29 cellular contexts compared by ENCODE assay signal in the genomic region with DNA sequence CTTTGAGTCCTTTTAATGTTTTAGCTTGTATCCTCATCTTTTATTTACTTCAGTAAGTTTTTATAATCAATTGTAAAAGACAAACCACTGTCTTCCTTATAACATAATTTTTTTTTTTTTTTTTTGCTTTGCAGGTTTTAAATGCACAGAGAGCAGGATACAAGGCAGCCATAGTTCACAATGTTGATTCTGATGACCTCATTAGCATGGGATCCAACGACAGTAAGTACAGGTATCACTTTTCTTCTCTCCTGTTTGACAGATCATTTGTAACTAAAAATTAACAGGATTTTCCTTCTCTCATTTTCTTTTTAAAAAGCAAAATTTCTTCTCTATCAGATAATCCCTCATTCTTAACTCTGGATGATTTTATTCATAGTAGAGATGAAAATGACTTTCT.
"Had no signal": no experiment of that assay in that cellular context is flagged by ENCODE, and none has a peak within 500 bp of the region (broad histone marks: within the 10 kb centered on the region; RNA-seq: fewer than 3 reads in every experiment).

No MANE protein-coding gene starts in this region.

- H3K27ac ChIP-seq: breast epithelium, lower lobe of right lung, right lobe of liver, skin epidermis, upper lobe of left lung, vagina had no signal

- H3K27me3 ChIP-seq: breast epithelium, right lobe of liver, upper lobe of left lung, vagina had no signal

- FAIRE-seq: endothelial cell of umbilical vein had no signal

- H3K4me1 ChIP-seq: breast epithelium, lower lobe of right lung, right lobe of liver had no signal

- H3K36me3 ChIP-seq: breast epithelium had no signal

- H3K4me3 ChIP-seq: breast epithelium, lower lobe of right lung, mucosa of descending colon, right lobe of liver, skin epidermis, upper lobe of left lung, vagina had no signal

- DNase-seq: activated CD4-positive, alpha-beta memory T cell treated with anti-CD3 and anti-CD28 coated beads, Interleukin-2, amount 10 ng/mL, durations not matched to agents 7 days and 5 days; activated CD4-positive, alpha-beta T cell treated with anti-CD3 and anti-CD28 coated beads for 1 hour; activated CD4-positive, alpha-beta T cell treated with anti-CD3 and anti-CD28 coated beads, Interleukin-2, amount 10 ng/mL, durations not matched to agents 7 days and 5 days; activated CD8-positive, alpha-beta memory T cell treated with anti-CD3 and anti-CD28 coated beads, Interleukin-2, amount 50 U/mL, for 48 hours; activated gamma-delta T cell treated with Interleukin-2 at 50 U/mL for 16 hours; activated naive CD4-positive, alpha-beta T cell treated with anti-CD3 and anti-CD28 coated beads, Interleukin-2, amount 50 U/mL, for 16 hours; activated T-cell treated with anti-CD3 and anti-CD28 coated beads, Interleukin-2, amount 50 U/mL, for 4 hours; amniotic stem cell; central memory CD4-positive, alpha-beta T cell; head of caudate nucleus; hypothalamus; immature natural killer cell; lower lobe of right lung; mucosa of descending colon; posterior cingulate gyrus; right lobe of liver; stimulated activated CD4-positive, alpha-beta T cell treated with anti-CD3 and anti-CD28 coated beads, Interleukin-12 subunit alpha, Interleukin-12 subunit beta, amount 100 ng/mL, for 4 hours; stimulated activated CD4-positive, alpha-beta T cell treated with anti-CD3 and anti-CD28 coated beads, Interleukin-4, amount 100 ng/mL, for 1 hour; stimulated activated naive CD8-positive, alpha-beta T cell treated with anti-CD3 and anti-CD28 coated beads, Interleukin-15, Interleukin-2, amounts not matched to agents 100 U/mL and 50 U/mL, for 24 hours; T-helper 17 cell; upper lobe of left lung had no signal

- H3K9me3 ChIP-seq: breast epithelium, lower lobe of right lung, mucosa of descending colon, right lobe of liver, upper lobe of left lung, vagina had no signal

- ATAC-seq: activated T-cell treated with anti-CD3 and anti-CD28 coated beads, Interleukin-2, amount 50 U/mL, for 4 hours; activated T-helper 17 cell treated with anti-CD3 and anti-CD28 coated beads, Interleukin-2, amount 50 U/mL, for 72 hours; left lobe of liver; lower lobe of right lung; mucosa of descending colon; natural killer cell treated with Interleukin-12 subunit alpha and Interleukin-12 subunit beta and Interleukin-15 and Interleukin-18, amount 100 ng/mL, for 72 hours; stimulated activated naive CD8-positive, alpha-beta T cell treated with anti-CD3 and anti-CD28 coated beads, Interleukin-15, Interleukin-2, amounts not matched to agents 100 U/mL and 50 U/mL, for 24 hours; T-helper 17 cell; WTC11 had no signal
